ENCODE assay signal across 8 cellular contexts in the genomic region with DNA sequence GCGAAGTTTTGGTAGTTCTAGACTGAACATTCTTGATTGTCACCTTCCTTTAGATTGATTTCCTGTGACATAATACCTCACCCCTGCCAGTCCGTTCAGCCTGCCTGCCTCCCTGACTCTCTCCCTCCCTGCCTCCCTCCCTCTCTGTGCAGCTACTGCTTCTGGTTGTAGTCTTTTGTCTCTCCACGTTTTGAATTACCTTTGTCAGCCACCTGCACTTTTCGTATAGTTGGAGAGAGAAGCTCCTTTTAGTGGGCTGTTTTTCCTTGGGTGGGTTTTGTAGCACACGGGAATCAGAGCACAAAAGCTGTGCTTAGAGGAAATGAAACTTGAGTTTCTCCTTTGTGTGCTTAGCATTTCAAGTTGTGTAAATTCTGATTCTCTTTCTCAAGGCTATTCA. TPM values are rescaled to one million over a fixed set of nuclear protein-coding genes. Genes with fewer than 3 reads are reported as not detected.
DNase-seq lines count a peak whose midpoint lies in the region; ATAC-seq and TF ChIP-seq lines count a peak whose summit lies in the region.

No MANE protein-coding gene starts in this region.

- no peak overlapping the region for H3K14ac ChIP-seq in H9 (ENCODE audit: insufficient read depth, low read length)

- no peak overlapping the region for H2BK15ac ChIP-seq in H9 (ENCODE audit: low read depth, low read length)

- 78 to 100% methylated on average over 1 to 5 of the region's 5 CpGs for WGBS in endodermal cell (ENCODE audit: insufficient coverage in 1 of 2, insufficient read length in 1 of 2), 2 experiments
- no CpG with 5 or more reads among the region's 5 CpGs for WGBS in H9 (ENCODE audit: extremely low coverage, insufficient read length, low lambda C conversion rate)
- 62% methylated on average over 5 of the region's 5 CpGs for WGBS in esophagus muscularis mucosa

- ATAC-seq in GM19463 (IDR thresholded peaks at IDR 0.05; ENCODE audit: unreplicated experiment) = peak; percentile 91
- ATAC-seq in HG03432 (IDR thresholded peaks at IDR 0.05; ENCODE audit: unreplicated experiment) = peak; percentile 98

- peaks cover 11% of the 10 kb centered on the region for H3K4me1 Mint-ChIP-seq in endodermal cell
- peaks cover 10% of the 10 kb centered on the region in 2 experiments for H3K4me1 Mint-ChIP-seq in H9

- H3K36me3 Mint-ChIP-seq in endodermal cell (ENCODE audit: low read depth) = peaks cover 3% of the 10 kb centered on the region
- peaks cover 2 to 11% (median 4%) of the 10 kb centered on the region in 3 experiments; a peak in 4 of 7 replicates for H3K36me3 Mint-ChIP-seq in H9 (ENCODE audit: insufficient read depth in 1 of 3, low read depth in 3 of 3)

- no peak overlapping the region for H3K4me3 Mint-ChIP-seq in endodermal cell
- H3K4me3 Mint-ChIP-seq in H9 = no peak overlapping the region

- H3K36me3 ChIP-seq in GM06990 (ENCODE audit: control insufficient read depth, insufficient read depth, low read length) (peaks cover 2% of the 10 kb centered on the region), endodermal cell (ENCODE audit: control insufficient read depth, insufficient read depth, low read length) (peaks cover 22% of the 10 kb centered on the region), esophagus muscularis mucosa (peaks cover 4 to 23% (median 13%) of the 10 kb centered on the region in 4 donors)

- H3K27me3 ChIP-seq in GM06990 (replicated peaks; ENCODE audit: control insufficient read depth, insufficient read depth, low read length) (no peaks in the 10 kb centered on the region), endodermal cell (ENCODE audit: control insufficient read depth, insufficient read depth, low read length, poor library complexity, severe bottlenecking) (no peaks in the 10 kb centered on the region), H9 (ENCODE audit: insufficient read depth, low read length) (no peaks in the 10 kb centered on the region), esophagus muscularis mucosa (no peaks in the 10 kb centered on the region)

- no peak for TF ChIP-seq CTCF in GM06990 (IDR thresholded peaks at IDR 0.05; ENCODE audit: insufficient read depth, low read length, poor library complexity, severe bottlenecking)
- TF ChIP-seq CTCF in endodermal cell (conservative IDR thresholded peaks at IDR 0.05) = no peak
- no peak for TF ChIP-seq CTCF in H9 (conservative IDR thresholded peaks at IDR 0.05)
- no peak for TF ChIP-seq CTCF in esophagus muscularis mucosa (IDR thresholded peaks at IDR 0.05)

- no peak overlapping the region for H3K4me2 ChIP-seq in H9 (ENCODE audit: insufficient read depth, insufficient read length, low read length)

- H2BK12ac ChIP-seq in H9 (ENCODE audit: insufficient read length, low read depth, low read length) = no peak overlapping the region

- H4K5ac ChIP-seq in H9 (ENCODE audit: insufficient read length, low read depth, low read length) = no peak overlapping the region

- no peaks in the 10 kb centered on the region for H3K79me1 ChIP-seq in H9 (ENCODE audit: insufficient read depth, low read depth, low read length, poor library complexity, severe bottlenecking)

- H3K4me3 ChIP-seq in GM06990 (replicated peaks; ENCODE audit: low read depth, low read length) = no peak overlapping the region
- H3K4me3 ChIP-seq in endodermal cell (ENCODE audit: low read length) = no peak overlapping the region
- no peak overlapping the region for H3K4me3 ChIP-seq in esophagus muscularis mucosa

- H3K4me1 ChIP-seq in endodermal cell (ENCODE audit: control insufficient read depth, insufficient read depth, low read length) (no peaks in the 10 kb centered on the region), H9 (ENCODE audit: insufficient read depth, low read length) (no peaks in the 10 kb centered on the region; the same call in 1 of the 2 replicates), esophagus muscularis mucosa (peaks cover 0 to 10% (median 4%) of the 10 kb centered on the region in 4 donors)

- H3K27ac ChIP-seq in endodermal cell (ENCODE audit: low read depth, low read length) (no peak overlapping the region), H9 (ENCODE audit: insufficient read length, low read depth, low read length) (no peak overlapping the region), esophagus muscularis mucosa (replicated peaks in 1 of 4) (no peak overlapping the region)

- no peak overlapping the region for H3K9ac ChIP-seq in endodermal cell (ENCODE audit: extremely low read depth, low read length, poor library complexity, severe bottlenecking)
- H3K9ac ChIP-seq in H9 (ENCODE audit: extremely low read depth, insufficient read length, low read length) = no peak overlapping the region

- no peaks in the 10 kb centered on the region for H3K79me2 ChIP-seq in H9 (ENCODE audit: insufficient read depth, low read length)

- H4K91ac ChIP-seq in H9 (ENCODE audit: insufficient read length, low read depth, low read length) = no peak overlapping the region

- no peak overlapping the region for H2AK5ac ChIP-seq in H9 (ENCODE audit: insufficient read length, low read length)

- H4K8ac ChIP-seq in H9 (replicated peaks; ENCODE audit: insufficient read length, low read depth, low read length) = no peak overlapping the region

- H3K56ac ChIP-seq in H9 (ENCODE audit: insufficient read length, low read depth, low read length) = no peak overlapping the region

- H3T11ph ChIP-seq in H9 (ENCODE audit: low read length) = no peak overlapping the region

- no peak for TF ChIP-seq EP300 in esophagus muscularis mucosa (IDR thresholded peaks at IDR 0.05)

- H3K27ac Mint-ChIP-seq in endodermal cell = peak overlapping the region; percentile 79
- H3K27ac Mint-ChIP-seq in H9 = 0 out of 7 replicates have a peak overlapping the region, but pooled peaks of 1 of the 3 experiments have one; percentile 35

- no peak for TF ChIP-seq POLR2A in esophagus muscularis mucosa (IDR thresholded peaks at IDR 0.05; ENCODE audit: low read depth)

- no peak overlapping the region for H2AFZ ChIP-seq in H9 (ENCODE audit: low read length)

- H2BK5ac ChIP-seq in H9 (ENCODE audit: insufficient read length, low read length) = no peak overlapping the region

- no peak overlapping the region for H2BK120ac ChIP-seq in H9 (ENCODE audit: low read depth, low read length, poor library complexity, severe bottlenecking)

- H3K18ac ChIP-seq in H9 (ENCODE audit: insufficient read length, low read depth, low read length) = no peak overlapping the region

- H3K27me3 Mint-ChIP-seq in endodermal cell (ENCODE audit: insufficient read depth) = no peaks in the 10 kb centered on the region
- H3K27me3 Mint-ChIP-seq in H9 (ENCODE audit: low read depth) = no peaks in the 10 kb centered on the region

- no peak overlapping the region for H3K4ac ChIP-seq in H9 (ENCODE audit: low read depth, low read length)

- no peak overlapping the region for H2BK20ac ChIP-seq in H9 (ENCODE audit: low read depth, low read length, poor library complexity, severe bottlenecking)

- no peak overlapping the region for H3K23ac ChIP-seq in H9 (ENCODE audit: insufficient read length, low read depth, low read length)

- no peaks in the 10 kb centered on the region for H4K20me1 ChIP-seq in H9 (ENCODE audit: control insufficient read depth, insufficient read depth, insufficient read length)

- DNase-seq in GM06990 (ENCODE audit: extremely low read depth, insufficient read length) (peak; percentile 41), endodermal cell (no peak), H9 (no peak), esophagus muscularis mucosa (ENCODE audit: extremely low spot score) (no peak), NCI-H1105 treated with DMSO at 0.1 percent for 48 hours (lab: John Stamatoyannopoulos, UW) (no peak), NCI-H1105 (lab: John Stamatoyannopoulos, UW) (no peak)

- H3K9me3 ChIP-seq in endodermal cell (ENCODE audit: control insufficient read depth, low read length) (no peaks in the 10 kb centered on the region), H9 (ENCODE audit: control insufficient read depth, low read depth, low read length) (no peaks in the 10 kb centered on the region), esophagus muscularis mucosa (no peaks in the 10 kb centered on the region)

- H3K23me2 ChIP-seq in H9 (ENCODE audit: insufficient read length, low read depth, low read length, poor library complexity, severe bottlenecking) = no peaks in the 10 kb centered on the region

- no peaks in the 10 kb centered on the region for H3K9me3 Mint-ChIP-seq in endodermal cell
- H3K9me3 Mint-ChIP-seq in H9 = no peaks in the 10 kb centered on the region

- intact Hi-C loops in esophagus muscularis mucosa (cut with DNase I) = no loop called here

RNA-seq across cellular contexts. Expression of a gene that starts 32.6 kb away (rescaled TPM):
- total RNA-seq in endodermal cell (100 to 1,000 TPM; 106 to 109 TPM), H9 (2021) (68.3 and 79.3 TPM in 2 replicates), esophagus muscularis mucosa (10 to 100 TPM; 10.8 to 17.4 (median 12.4) TPM)
- 314 TPM for polyA plus RNA-seq in endodermal cell (2013, experiment 1 of 2)
- 329 TPM for polyA plus RNA-seq in endodermal cell (2013, experiment 2 of 2)
